In the genomic region with DNA sequence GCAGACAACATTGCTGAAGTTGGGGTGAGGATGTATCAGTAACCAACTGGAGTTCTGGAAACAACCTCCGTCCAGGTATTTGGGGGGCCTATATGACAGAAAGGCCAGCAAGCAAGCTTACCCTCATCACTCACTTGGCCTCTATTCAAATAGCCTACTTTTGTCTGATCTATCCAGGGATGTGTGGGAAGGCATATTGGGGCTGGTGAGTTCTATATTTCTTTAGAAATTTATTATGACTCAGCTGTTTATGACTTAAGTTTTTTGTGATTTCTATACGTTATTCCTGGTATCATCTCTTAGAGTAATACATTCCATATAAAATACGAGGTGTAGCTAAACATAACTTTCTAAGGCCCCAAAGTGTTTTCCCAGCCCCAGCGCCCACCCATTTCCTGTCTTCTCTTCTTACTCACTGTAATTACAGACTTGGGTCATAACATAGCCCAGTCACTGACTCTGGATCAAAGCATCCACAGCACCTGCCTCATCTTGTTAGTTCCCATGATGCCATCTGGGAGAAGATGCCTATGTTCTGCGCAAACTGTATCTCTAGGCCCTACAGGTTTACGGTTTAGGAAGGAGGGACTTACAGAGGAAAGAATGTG, we compare ENCODE assay signal across 14 cellular contexts. TPM values are rescaled to one million over a fixed set of nuclear protein-coding genes. Genes with fewer than 3 reads are reported as not detected.
DNase-seq lines count a peak whose midpoint lies in the region; FAIRE-seq and TF ChIP-seq lines count a peak whose summit lies in the region.
"Had no signal": no experiment of that assay in that cellular context is flagged by ENCODE, and none has a peak within 500 bp of the region (broad histone marks: within the 10 kb centered on the region; RNA-seq: fewer than 3 reads in every experiment).

No MANE protein-coding gene starts in this region.

- no peak for TF ChIP-seq EP300 in ovary (IDR thresholded peaks at IDR 0.05)

- 89 to 93% (median 91%) methylated on average over 6 of the region's 6 CpGs for WGBS in ovary, 3 donors

- H3K4me1 ChIP-seq in astrocyte (ENCODE audit: insufficient read depth, low read length) (peaks cover 8% of the 10 kb centered on the region), ovary (ENCODE audit: insufficient read depth) (no peaks in the 10 kb centered on the region)
- H3K4me1 ChIP-seq: lower lobe of right lung, tibial artery had no signal

- no peaks in the 10 kb centered on the region for H3K27me3 Mint-ChIP-seq in T-helper 1 cell treated with Interleukin-12 subunit alpha and Interleukin-12 subunit beta and Interleukin-4 antibody, amounts not matched to agents 30 μg/mL and 1 μg/mL, for 36 hours (ENCODE audit: low read depth)
- H3K27me3 Mint-ChIP-seq in astrocyte (ENCODE audit: low read depth, unreplicated experiment), result no peaks in the 10 kb centered on the region
- H3K27me3 Mint-ChIP-seq: IgD-negative memory B cell had no signal

- FAIRE-seq in astrocyte (lab: Jason Lieb, UNC), result no peak
- FAIRE-seq: A204.1, pancreas had no signal

- H3K9ac ChIP-seq in astrocyte (ENCODE audit: low read length), result no peak overlapping the region

- H3K27ac ChIP-seq in astrocyte (ENCODE audit: low read depth, low read length) (peak overlapping the region; percentile 63), ovary (no peak overlapping the region)
- H3K27ac ChIP-seq: lower lobe of right lung, pancreas, tibial artery had no signal

- no peak overlapping the region for H2AFZ ChIP-seq in astrocyte (ENCODE audit: low read depth, low read length)

- no peak for TF ChIP-seq POLR2A in ovary (IDR thresholded peaks at IDR 0.05)

- peaks cover 83% of the 10 kb centered on the region for H3K36me3 ChIP-seq in astrocyte (ENCODE audit: insufficient read depth, low read length)
- H3K36me3 ChIP-seq in ovary, result no peaks in the 10 kb centered on the region

- DNase-seq in T-helper 1 cell (no peak), HS-5 (ENCODE audit: low read depth) (peak; percentile 48), astrocyte (ENCODE audit: low read depth) (peak; percentile 52), NCI-H187 (lab: John Stamatoyannopoulos, UW) (no peak), ovary (no peak)
- DNase-seq in stimulated activated CD4-positive, alpha-beta T cell treated with anti-CD3 and anti-CD28 coated beads, Interleukin-1b, Interleukin-23, amount 100 ng/mL, for 48 hours, result peak; percentile 63
- DNase-seq in NK-92 treated with Interleukin-12 subunit alpha and Interleukin-12 subunit beta, amount 100 ng/mL, for 24 hours (lab: John Stamatoyannopoulos, UW), result no peak
- DNase-seq: lower lobe of right lung, NCI-H1694 treated with DMSO at 0.1 percent for 48 hours, pancreas, tibial artery had no signal

- intact Hi-C loops in ovary (cut with DNase I), result no loop called here

- peaks cover 32% of the 10 kb centered on the region for H3K4me1 Mint-ChIP-seq in T-helper 1 cell treated with Interleukin-12 subunit alpha and Interleukin-12 subunit beta and Interleukin-4 antibody, amounts not matched to agents 30 μg/mL and 1 μg/mL, for 36 hours (ENCODE audit: low read depth)
- H3K4me1 Mint-ChIP-seq in astrocyte (ENCODE audit: low read depth, unreplicated experiment), result peaks cover 46% of the 10 kb centered on the region
- H3K4me1 Mint-ChIP-seq: IgD-negative memory B cell had no signal

- H3K79me2 ChIP-seq in astrocyte (ENCODE audit: insufficient read depth, low read length), result peaks cover 84% of the 10 kb centered on the region

- H3K9me3 Mint-ChIP-seq in T-helper 1 cell treated with Interleukin-12 subunit alpha and Interleukin-12 subunit beta and Interleukin-4 antibody, amounts not matched to agents 30 μg/mL and 1 μg/mL, for 36 hours, result no peaks in the 10 kb centered on the region
- H3K9me3 Mint-ChIP-seq in astrocyte (ENCODE audit: unreplicated experiment), result no peaks in the 10 kb centered on the region
- H3K9me3 Mint-ChIP-seq: IgD-negative memory B cell had no signal

- no peaks in the 10 kb centered on the region for H3K9me3 ChIP-seq in astrocyte (ENCODE audit: insufficient read depth, low read depth, low read length)
- H3K9me3 ChIP-seq in ovary, result no peaks in the 10 kb centered on the region
- H3K9me3 ChIP-seq: lower lobe of right lung, pancreas, tibial artery had no signal

- H3K27ac Mint-ChIP-seq in T-helper 1 cell treated with Interleukin-12 subunit alpha and Interleukin-12 subunit beta and Interleukin-4 antibody, amounts not matched to agents 30 μg/mL and 1 μg/mL, for 36 hours, result peak overlapping the region; percentile 55
- peak overlapping the region; percentile 43 for H3K27ac Mint-ChIP-seq in astrocyte (ENCODE audit: unreplicated experiment)

- H3K4me3 ChIP-seq in astrocyte (ENCODE audit: insufficient read depth, low read depth, low read length) (no peak overlapping the region), ovary (no peak overlapping the region)
- H3K4me3 ChIP-seq: lower lobe of right lung, pancreas, tibial artery had no signal

- H3K27me3 ChIP-seq in astrocyte (ENCODE audit: insufficient read depth, low read length), result no peaks in the 10 kb centered on the region
- no peaks in the 10 kb centered on the region for H3K27me3 ChIP-seq in ovary
- H3K27me3 ChIP-seq: pancreas, tibial artery had no signal

- H3K4me2 ChIP-seq in astrocyte (ENCODE audit: low read length), result peak overlapping the region; percentile 3

- H3K36me3 Mint-ChIP-seq in T-helper 1 cell treated with Interleukin-12 subunit alpha and Interleukin-12 subunit beta and Interleukin-4 antibody, amounts not matched to agents 30 μg/mL and 1 μg/mL, for 36 hours (ENCODE audit: low read depth), result peaks cover 66% of the 10 kb centered on the region
- peaks cover 37% of the 10 kb centered on the region for H3K36me3 Mint-ChIP-seq in astrocyte (ENCODE audit: low read depth, unreplicated experiment)

- no peak overlapping the region for H3K4me3 Mint-ChIP-seq in T-helper 1 cell treated with Interleukin-12 subunit alpha and Interleukin-12 subunit beta and Interleukin-4 antibody, amounts not matched to agents 30 μg/mL and 1 μg/mL, for 36 hours
- H3K4me3 Mint-ChIP-seq in astrocyte (ENCODE audit: unreplicated experiment), result no peak overlapping the region
- H3K4me3 Mint-ChIP-seq: IgD-negative memory B cell had no signal

- TF ChIP-seq CTCF in astrocyte (IDR thresholded peaks at IDR 0.05; ENCODE audit: insufficient read depth, low read depth, low read length) (no peak), ovary (IDR thresholded peaks at IDR 0.05) (no peak)

- H4K20me1 ChIP-seq in astrocyte (ENCODE audit: insufficient read depth, low read length), result peaks cover 82% of the 10 kb centered on the region

RNA-seq across cellular contexts. Expression of a gene that starts 18.1 kb away (rescaled TPM):
- total RNA-seq in astrocyte (517 and 564 TPM in 2 replicates), ovary (100 to 1,000 TPM in 1 of 7 donors, 10 to 100 TPM in 6; 41.0 to 253 (median 55.3) TPM)
- 10 to 100 TPM; 35.0 to 86.8 TPM for polyA plus RNA-seq in ovary

Comparison
In these comparisons a context has a peak if more than half of its experiments do, and no peak if none do; other contexts are left out.
1. DNase-seq: peak in HS-5 (single experiment), astrocyte (single experiment) and stimulated activated CD4-positive, alpha-beta T cell treated with anti-CD3 and anti-CD28 coated beads, Interleukin-1b, Interleukin-23, amount 100 ng/mL, for 48 hours (single experiment); none in T-helper 1 cell (0 of 5), NCI-H187 (0 of 2), NK-92 treated with Interleukin-12 subunit alpha and Interleukin-12 subunit beta, amount 100 ng/mL, for 24 hours (single experiment) and ovary (0 of 5).